11 cellular contexts compared by ENCODE assay signal in the genomic region with DNA sequence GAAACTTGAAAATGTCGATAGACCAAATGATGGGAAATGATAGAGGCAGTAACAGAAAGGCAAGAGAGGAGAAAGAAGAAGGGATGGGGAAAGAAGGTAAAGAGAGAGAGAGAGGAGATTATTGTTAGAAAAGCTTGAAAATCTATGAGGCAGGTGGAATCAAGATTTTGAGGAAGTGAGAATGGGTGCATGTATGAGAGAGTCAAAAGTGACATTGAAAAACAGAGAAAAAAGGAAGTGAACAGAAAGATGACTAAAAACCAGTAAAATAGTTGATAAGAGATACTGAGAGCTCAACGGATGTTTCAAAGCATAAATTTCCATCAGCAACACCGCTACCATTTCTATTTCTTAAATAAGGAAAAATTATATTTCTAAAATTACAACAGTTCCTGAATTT.
DNase-seq lines count a peak whose midpoint lies in the region; ATAC-seq and TF ChIP-seq lines count a peak whose summit lies in the region.
"Had no signal": no experiment of that assay in that cellular context is flagged by ENCODE, and none has a peak within 500 bp of the region (broad histone marks: within the 10 kb centered on the region; RNA-seq: fewer than 3 reads in every experiment).

No MANE protein-coding gene starts in this region.

- H3K27me3 Mint-ChIP-seq in CD8-positive, alpha-beta T cell (ENCODE audit: low read depth), result no peaks in the 10 kb centered on the region
- H3K27me3 Mint-ChIP-seq: dendritic cell treated with granulocyte-macrophage colony-stimulating factor and Interleukin-4, amounts not matched to agents 40 ng/mL and 50 ng/mL, for 4 days; natural killer cell treated with Interleukin-12 subunit alpha and Interleukin-12 subunit beta and Interleukin-15 and Interleukin-18, amount 100 ng/mL, for 72 hours had no signal

- no peaks in the 10 kb centered on the region for H3K27me3 ChIP-seq in spleen (replicated peaks in 1 of 7)
- no peaks in the 10 kb centered on the region for H3K27me3 ChIP-seq in CD8-positive, alpha-beta T cell (ENCODE audit: insufficient read depth, low read length)

- TF ChIP-seq CTCF in spleen (IDR thresholded peaks at IDR 0.05 in 8 of 11, conservative IDR thresholded peaks at IDR 0.05 in 3 of 11), result no peak
- no peak for TF ChIP-seq CTCF in CD8-positive, alpha-beta T cell (IDR thresholded peaks at IDR 0.05)

- H3K9me3 ChIP-seq in spleen, result peaks cover 11 to 66% (median 52%) of the 10 kb centered on the region in 8 donors
- H3K9me3 ChIP-seq in CD8-positive, alpha-beta T cell (ENCODE audit: low read length), result no peaks in the 10 kb centered on the region

- H3K9me3 Mint-ChIP-seq in CD8-positive, alpha-beta T cell, result peaks cover 34% of the 10 kb centered on the region

- H3K36me3 ChIP-seq in spleen, result no peaks in the 10 kb centered on the region
- H3K36me3 ChIP-seq in CD8-positive, alpha-beta T cell (ENCODE audit: insufficient read depth, low read length), result no peaks in the 10 kb centered on the region

- no peak overlapping the region for H3K4me3 ChIP-seq in spleen
- no peak overlapping the region for H3K4me3 ChIP-seq in CD8-positive, alpha-beta T cell (ENCODE audit: low read depth, low read length)

- no peak overlapping the region for H3K4me3 Mint-ChIP-seq in CD8-positive, alpha-beta T cell
- H3K4me3 Mint-ChIP-seq: dendritic cell treated with granulocyte-macrophage colony-stimulating factor and Interleukin-4, amounts not matched to agents 40 ng/mL and 50 ng/mL, for 4 days; natural killer cell treated with Interleukin-12 subunit alpha and Interleukin-12 subunit beta and Interleukin-15 and Interleukin-18, amount 100 ng/mL, for 72 hours had no signal

- H3K36me3 Mint-ChIP-seq in CD8-positive, alpha-beta T cell, result no peaks in the 10 kb centered on the region

- DNase-seq in spleen, result no peak
- no peak for DNase-seq in activated CD4-positive, CD25-positive, alpha-beta regulatory T cell treated with anti-CD3 and anti-CD28 coated beads, Interleukin-2, amount 50 U/mL, for 72 hours
- no peak for DNase-seq in CD8-positive, alpha-beta T cell
- DNase-seq in stimulated activated naive CD8-positive, alpha-beta T cell treated with anti-CD3 and anti-CD28 coated beads, Interleukin-15, Interleukin-2, amounts not matched to agents 100 U/mL and 50 U/mL, for 24 hours, result no peak
- no peak for DNase-seq in Ammon's horn (ENCODE audit: low spot score)
- DNase-seq: substantia nigra had no signal

- CTCF ChIA-PET in CD8-positive, alpha-beta T cell (lab: Charles Lee), result no interaction called here

- peak overlapping the region in 5 of 8 donors; percentile 13 to 49 (median 31) for H3K27ac ChIP-seq in spleen
- H3K27ac ChIP-seq in CD8-positive, alpha-beta T cell (ENCODE audit: low read depth, low read length), result no peak overlapping the region

- no peaks in the 10 kb centered on the region for H3K4me1 Mint-ChIP-seq in CD8-positive, alpha-beta T cell (ENCODE audit: low read depth)

- ATAC-seq in GM19324 (IDR thresholded peaks at IDR 0.05; ENCODE audit: low FRiP score, unreplicated experiment) (peak; percentile 88), HG02798 (IDR thresholded peaks at IDR 0.05; ENCODE audit: poor library complexity, unreplicated experiment) (peak; percentile 99), HG03565 (IDR thresholded peaks at IDR 0.05; ENCODE audit: unreplicated experiment) (peak; percentile 100)
- no peak for ATAC-seq in CD8-positive, alpha-beta T cell
- no peak for ATAC-seq in stimulated activated naive CD8-positive, alpha-beta T cell treated with anti-CD3 and anti-CD28 coated beads, Interleukin-15, Interleukin-2, amounts not matched to agents 100 U/mL and 50 U/mL, for 24 hours
- ATAC-seq: natural killer cell treated with Interleukin-12 subunit alpha and Interleukin-12 subunit beta and Interleukin-15 and Interleukin-18, amount 100 ng/mL, for 72 hours had no signal

- intact Hi-C loops in spleen (cut with DNase I; ENCODE audit: low total_unique reads), result no loop called here
- intact Hi-C loops in CD8-positive, alpha-beta T cell (cut with DNase I, micrococcal nuclease), result no loop called here

- H3K4me1 ChIP-seq in spleen, result no peaks in the 10 kb centered on the region
- no peaks in the 10 kb centered on the region for H3K4me1 ChIP-seq in CD8-positive, alpha-beta T cell (ENCODE audit: insufficient read depth, low read length)

- no peak for TF ChIP-seq POLR2A in spleen (IDR thresholded peaks at IDR 0.05)

- 62 to 84% (median 72%) methylated on average over 3 of the region's 3 CpGs for WGBS in spleen, 5 donors

- POLR2A ChIA-PET in CD8-positive, alpha-beta T cell (lab: Charles Lee), result no interaction called here

- H3K27ac Mint-ChIP-seq in CD8-positive, alpha-beta T cell, result no peak overlapping the region
- H3K27ac Mint-ChIP-seq: dendritic cell treated with granulocyte-macrophage colony-stimulating factor and Interleukin-4, amounts not matched to agents 40 ng/mL and 50 ng/mL, for 4 days; natural killer cell treated with Interleukin-12 subunit alpha and Interleukin-12 subunit beta and Interleukin-15 and Interleukin-18, amount 100 ng/mL, for 72 hours had no signal

Comparison
In these comparisons a context has a peak if more than half of its experiments do, and no peak if none do; other contexts are left out.
1. ATAC-seq: peak in GM19324 (single experiment), HG02798 (single experiment) and HG03565 (single experiment); none in CD8-positive, alpha-beta T cell (single experiment) and stimulated activated naive CD8-positive, alpha-beta T cell treated with anti-CD3 and anti-CD28 coated beads, Interleukin-15, Interleukin-2, amounts not matched to agents 100 U/mL and 50 U/mL, for 24 hours (single experiment).